ENCODE assay signal across 8 cellular contexts in the genomic region with DNA sequence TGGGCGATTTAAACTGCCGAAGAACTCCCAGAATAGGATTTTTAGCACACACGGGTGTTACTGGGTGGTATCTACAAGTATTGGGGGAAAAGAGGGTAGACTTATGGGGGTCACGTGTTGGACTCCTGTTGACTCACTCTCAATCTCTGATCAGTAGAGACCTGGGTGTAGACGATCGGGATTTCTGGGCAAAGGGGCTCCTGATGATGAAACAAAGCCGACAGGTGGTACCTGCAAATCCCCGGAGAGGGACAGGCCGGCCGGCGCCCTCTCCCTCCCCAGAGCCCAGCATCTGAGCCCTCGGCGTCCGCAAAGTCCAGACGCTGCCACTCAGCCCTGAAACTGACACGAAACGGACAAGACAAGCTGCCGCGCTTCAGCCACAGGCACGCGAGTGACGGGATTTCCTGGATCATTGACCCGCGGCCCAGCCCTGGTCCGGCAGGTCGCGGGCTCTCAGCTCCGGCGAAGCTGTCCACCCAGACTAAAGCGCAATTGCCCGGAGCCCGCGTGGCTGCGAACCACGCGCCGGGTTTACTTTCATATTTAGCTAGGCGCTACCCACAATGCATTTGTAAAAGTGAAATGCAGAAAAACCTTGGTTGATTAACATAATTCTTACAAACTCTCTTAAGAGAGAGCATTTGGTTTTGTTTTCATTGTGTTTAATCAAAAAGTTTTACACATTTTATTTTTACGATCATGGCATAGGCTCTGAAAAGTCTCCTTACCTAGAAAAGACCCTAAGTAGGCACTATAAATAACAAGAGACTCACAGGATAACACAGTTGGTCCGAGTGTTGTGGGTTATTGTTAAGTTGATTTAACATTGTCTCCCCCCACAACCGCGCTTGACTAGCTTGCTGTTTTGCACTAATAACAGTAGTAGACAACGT. TPM values are rescaled to one million over a fixed set of nuclear protein-coding genes. Genes with fewer than 3 reads are reported as not detected.
DNase-seq lines count a peak whose midpoint lies in the region; ATAC-seq and FAIRE-seq lines count a peak whose summit lies in the region.

No MANE protein-coding gene starts in this region.

- H3K9me3 Mint-ChIP-seq in activated CD4-positive, alpha-beta T cell treated with anti-CD3 and anti-CD28 coated beads for 36 hours (ENCODE audit: low read depth), result no peaks in the 10 kb centered on the region

- intact Hi-C loops in activated CD4-positive, alpha-beta T cell treated with anti-CD3 and anti-CD28 coated beads for 36 hours (cut with DNase I, micrococcal nuclease), result loop anchor here (1.0 to 2.0 kb wide), 8 partner anchors 22 to 242 kb away; partner anchors contain the start of genes EZH2 (in 2 of the 2), CUL1 (in 1 of the 2) and ZNF786 (in 1 of the 2)
- intact Hi-C loops in left colon (cut with DNase I, micrococcal nuclease), result no loop called here

- H3K36me3 Mint-ChIP-seq in activated CD4-positive, alpha-beta T cell treated with anti-CD3 and anti-CD28 coated beads for 36 hours (ENCODE audit: low read depth), result peaks cover 9% of the 10 kb centered on the region

- POLR2A ChIA-PET in activated CD4-positive, alpha-beta T cell treated with anti-CD3 and anti-CD28 coated beads for 36 hours (lab: Charles Lee), result interaction anchor here (0.6 to 2.6 kb wide), 10 partner anchors 21 to 357 kb away, joined by 3 to 40 read pairs (median 4); partner anchors contain the start of gene EZH2

- peak; percentile 33 for FAIRE-seq in colon (lab: Jason Lieb, UNC)

- CTCF ChIA-PET in activated CD4-positive, alpha-beta T cell treated with anti-CD3 and anti-CD28 coated beads for 36 hours (lab: Charles Lee), result interaction anchor here (0.5 to 3.4 kb wide), 31 partner anchors 10 to 230 kb away, joined by 3 to 31 read pairs (median 4); partner anchors contain the start of gene EZH2

- H3K27me3 Mint-ChIP-seq in activated CD4-positive, alpha-beta T cell treated with anti-CD3 and anti-CD28 coated beads for 36 hours, result no peaks in the 10 kb centered on the region

- H3K4me3 Mint-ChIP-seq in activated CD4-positive, alpha-beta T cell treated with anti-CD3 and anti-CD28 coated beads for 36 hours, result peak overlapping the region; percentile 98

- peak; percentile 77 to 81 for DNase-seq in AML-193 (lab: John Stamatoyannopoulos, UW)
- peak; percentile 28 for DNase-seq in NCI-H510A (lab: John Stamatoyannopoulos, UW)
- DNase-seq in activated CD4-positive, alpha-beta T cell treated with anti-CD3 and anti-CD28 coated beads for 36 hours, result peak; percentile 78
- DNase-seq in left colon, result peak; percentile 78 to 82
- peak; percentile 31 to 52 (median 38) for DNase-seq in stimulated activated CD4-positive, alpha-beta T cell treated with anti-CD3 and anti-CD28 coated beads, Interleukin-1b, Interleukin-23, amount 100 ng/mL, for 24 hours (ENCODE audit: low read depth in 4 of 4, low spot score in 1 of 4)

- ATAC-seq in GM19043 (IDR thresholded peaks at IDR 0.05; ENCODE audit: low read depth, unreplicated experiment), result peak; percentile 52
- ATAC-seq in HG03342 (IDR thresholded peaks at IDR 0.05; ENCODE audit: unreplicated experiment), result peak; percentile 64
- ATAC-seq in activated CD4-positive, alpha-beta T cell treated with anti-CD3 and anti-CD28 coated beads for 36 hours, result peak; percentile 68
- peak; percentile 90 for ATAC-seq in left colon

- peaks cover 16% of the 10 kb centered on the region for H3K4me1 Mint-ChIP-seq in activated CD4-positive, alpha-beta T cell treated with anti-CD3 and anti-CD28 coated beads for 36 hours

- peak overlapping the region; percentile 100 for H3K27ac Mint-ChIP-seq in activated CD4-positive, alpha-beta T cell treated with anti-CD3 and anti-CD28 coated beads for 36 hours

RNA-seq across cellular contexts. Expression of gene EZH2, which starts 56.9 kb away (rescaled TPM):
- total RNA-seq in activated CD4-positive, alpha-beta T cell treated with anti-CD3 and anti-CD28 coated beads for 36 hours, result 100 to 1,000 TPM; 117 to 126 TPM
- 10 to 100 TPM in 1 of 2 donors, 1 to 10 TPM in 1; 9.3 to 13.4 TPM for total RNA-seq in left colon

Comparison
In these comparisons a context has a peak if more than half of its experiments do, and no peak if none do; other contexts are left out.
1. Peak in every context shown above with its lines: DNase-seq and ATAC-seq.
2. DNase-seq: peak in every context shown above with its lines; median percentile 80 in left colon; 79 in AML-193; 78 in activated CD4-positive, alpha-beta T cell treated with anti-CD3 and anti-CD28 coated beads for 36 hours; 38 in stimulated activated CD4-positive, alpha-beta T cell treated with anti-CD3 and anti-CD28 coated beads, Interleukin-1b, Interleukin-23, amount 100 ng/mL, for 24 hours; 28 in NCI-H510A.
3. RNA of gene EZH2, which starts 56.9 kb away (total RNA-seq): 117 to 126 TPM in activated CD4-positive, alpha-beta T cell treated with anti-CD3 and anti-CD28 coated beads for 36 hours; 9.3 to 13.4 TPM in left colon; every median in the first group is over 4 times any median in the second.
4. intact Hi-C loops: an anchor here in activated CD4-positive, alpha-beta T cell treated with anti-CD3 and anti-CD28 coated beads for 36 hours (1.0 to 2.0 kb wide); none called in left colon.